32 cellular contexts compared by ENCODE assay signal in genomic region chr1:7677111-7677510, GRCh38.
"Had no signal": no experiment of that assay in that cellular context is flagged by ENCODE, and none has a peak within 500 bp of the region (broad histone marks: within the 10 kb centered on the region; RNA-seq: fewer than 3 reads in every experiment).

No MANE protein-coding gene starts in this region.

- ATAC-seq: activated CD4-positive, CD25-positive, alpha-beta regulatory T cell treated with anti-CD3 and anti-CD28 coated beads, Interleukin-2, amount 50 U/mL, for 24 hours; activated CD8-positive, alpha-beta memory T cell treated with anti-CD3 and anti-CD28 coated beads, Interleukin-2, amount 10 ng/mL, durations not matched to agents 7 days and 5 days; activated CD8-positive, alpha-beta T cell treated with anti-CD3 and anti-CD28 coated beads, Interleukin-2, amount 10 ng/mL, durations not matched to agents 7 days and 5 days; activated T-helper 17 cell treated with anti-CD3 and anti-CD28 coated beads, Interleukin-2, amount 50 U/mL, for 72 hours; effector memory CD8-positive, alpha-beta T cell; foreskin keratinocyte; gastrocnemius medialis; T-cell had no signal

- H3K9me3 ChIP-seq: esophagus muscularis mucosa, gastrocnemius medialis had no signal

- H3K4me3 Mint-ChIP-seq: activated B cell treated with CpG ODN at 0.5 μM for 24 hours; activated CD8-positive, alpha-beta memory T cell treated with anti-CD3 and anti-CD28 coated beads, Interleukin-2, amount 10 ng/mL, durations not matched to agents 7 days and 5 days; activated CD8-positive, alpha-beta T cell treated with anti-CD3 and anti-CD28 coated beads, Interleukin-2, amount 10 ng/mL, durations not matched to agents 7 days and 5 days; activated naive CD8-positive, alpha-beta T cell; activated T-helper 17 cell treated with anti-CD3 and anti-CD28 coated beads, Interleukin-2, amount 50 U/mL, for 72 hours; effector memory CD8-positive, alpha-beta T cell; T-cell; T-helper 1 cell treated with Interleukin-12 subunit alpha and Interleukin-12 subunit beta and Interleukin-4 antibody, amounts not matched to agents 30 μg/mL and 1 μg/mL, for 36 hours; T-helper 2 cell treated with Interferon-gamma antibody and Interleukin-4, amounts not matched to agents 5 μg/mL and 100 μg/mL, for 36 hours had no signal

- H3K36me3 Mint-ChIP-seq: activated CD8-positive, alpha-beta memory T cell treated with anti-CD3 and anti-CD28 coated beads, Interleukin-2, amount 10 ng/mL, durations not matched to agents 7 days and 5 days; activated naive CD8-positive, alpha-beta T cell; T-cell had no signal

- H3K9me3 Mint-ChIP-seq: activated B cell treated with CpG ODN at 0.5 μM for 24 hours; activated T-helper 17 cell treated with anti-CD3 and anti-CD28 coated beads, Interleukin-2, amount 50 U/mL, for 72 hours; effector memory CD8-positive, alpha-beta T cell; T-cell; T-helper 1 cell treated with Interleukin-12 subunit alpha and Interleukin-12 subunit beta and Interleukin-4 antibody, amounts not matched to agents 30 μg/mL and 1 μg/mL, for 36 hours; T-helper 2 cell treated with Interferon-gamma antibody and Interleukin-4, amounts not matched to agents 5 μg/mL and 100 μg/mL, for 36 hours had no signal

- H3K27ac ChIP-seq: esophagus muscularis mucosa, foreskin keratinocyte, gastrocnemius medialis, WERI-Rb-1 had no signal

- H3K27ac Mint-ChIP-seq: activated B cell treated with CpG ODN at 0.5 μM for 24 hours; activated CD8-positive, alpha-beta memory T cell treated with anti-CD3 and anti-CD28 coated beads, Interleukin-2, amount 10 ng/mL, durations not matched to agents 7 days and 5 days; activated CD8-positive, alpha-beta T cell treated with anti-CD3 and anti-CD28 coated beads, Interleukin-2, amount 10 ng/mL, durations not matched to agents 7 days and 5 days; activated naive CD8-positive, alpha-beta T cell; activated T-helper 17 cell treated with anti-CD3 and anti-CD28 coated beads, Interleukin-2, amount 50 U/mL, for 72 hours; effector memory CD8-positive, alpha-beta T cell; T-cell; T-helper 1 cell treated with Interleukin-12 subunit alpha and Interleukin-12 subunit beta and Interleukin-4 antibody, amounts not matched to agents 30 μg/mL and 1 μg/mL, for 36 hours; T-helper 2 cell treated with Interferon-gamma antibody and Interleukin-4, amounts not matched to agents 5 μg/mL and 100 μg/mL, for 36 hours had no signal

- H3K27me3 Mint-ChIP-seq: activated naive CD8-positive, alpha-beta T cell; activated T-helper 17 cell treated with anti-CD3 and anti-CD28 coated beads, Interleukin-2, amount 50 U/mL, for 72 hours had no signal

- H3K4me1 ChIP-seq: foreskin keratinocyte had no signal

- DNase-seq: activated B cell treated with CpG ODN at 0.5 μM for 24 hours; activated CD4-positive, alpha-beta T cell treated with anti-CD3 and anti-CD28 coated beads for 48 hours; activated CD4-positive, alpha-beta T cell treated with anti-CD3 and anti-CD28 coated beads, Interleukin-2, amount 50 U/mL, for 1 hour; activated CD4-positive, alpha-beta T cell treated with anti-CD3 and anti-CD28 coated beads, Interleukin-2, amount 50 U/mL, for 48 hours; activated CD8-positive, alpha-beta memory T cell treated with anti-CD3 and anti-CD28 coated beads, Interleukin-2, amount 10 ng/mL, durations not matched to agents 7 days and 5 days; activated CD8-positive, alpha-beta memory T cell treated with anti-CD3 and anti-CD28 coated beads, Interleukin-2, amount 50 U/mL, for 4 hours; activated CD8-positive, alpha-beta T cell treated with anti-CD3 and anti-CD28 coated beads, Interleukin-2, amount 10 ng/mL, durations not matched to agents 7 days and 5 days; activated effector memory CD4-positive, alpha-beta T cell treated with Interleukin-2 at 50 U/mL for 16 hours; activated gamma-delta T cell treated with Interleukin-2 at 50 U/mL for 16 hours; activated naive CD4-positive, alpha-beta T cell treated with anti-CD3 and anti-CD28 coated beads, Interleukin-2, amount 50 U/mL, for 16 hours; activated naive CD4-positive, alpha-beta T cell treated with Interleukin-2 at 50 U/mL for 16 hours; activated T-cell treated with anti-CD3 and anti-CD28 coated beads, Interleukin-2, amount 50 U/mL, for 1 hour; amniotic stem cell; anterior cingulate cortex; caudate nucleus; cortex of kidney; dermis blood vessel endothelial cell; effector CD4-positive, alpha-beta T cell; effector memory CD8-positive, alpha-beta T cell; erythroblast; foreskin keratinocyte; gastrocnemius medialis; SW 1271; T-cell; T1000; WERI-Rb-1 had no signal

- H3K4me3 ChIP-seq: esophagus muscularis mucosa, gastrocnemius medialis had no signal

- H3K27me3 ChIP-seq: esophagus muscularis mucosa, gastrocnemius medialis had no signal

- H3K36me3 ChIP-seq: esophagus muscularis mucosa, gastrocnemius medialis, WERI-Rb-1 had no signal
